Comparison of ENCODE assay signal across 13 cellular contexts in genomic region chr20:36887779-36888133, GRCh38. TPM values are rescaled to one million over a fixed set of nuclear protein-coding genes. Genes with fewer than 3 reads are reported as not detected.
A peak's percentile ranks its signal among the peaks of the same experiment; 100 is the strongest.
DNase-seq lines count a peak whose midpoint lies in the region; ATAC-seq and TF ChIP-seq lines count a peak whose summit lies in the region.
"Had no signal": no experiment of that assay in that cellular context is flagged by ENCODE, and none has a peak within 500 bp of the region (broad histone marks: within the 10 kb centered on the region; RNA-seq: fewer than 3 reads in every experiment).

No MANE protein-coding gene starts in this region.

- no peaks in the 10 kb centered on the region for H3K9me3 ChIP-seq in ectodermal cell (ENCODE audit: control insufficient read depth, low read length)
- no peaks in the 10 kb centered on the region for H3K9me3 ChIP-seq in naive thymus-derived CD4-positive, alpha-beta T cell (ENCODE audit: control insufficient read depth in 2 of 3, low read length in 3 of 3)
- H3K9me3 ChIP-seq: MG63, neutrophil had no signal

- no peak overlapping the region for H3K27ac ChIP-seq in ectodermal cell (ENCODE audit: insufficient read depth, low read depth, low read length, poor library complexity, severe bottlenecking)
- no peak overlapping the region for H3K27ac ChIP-seq in naive thymus-derived CD4-positive, alpha-beta T cell (ENCODE audit: low read depth, low read length)
- H3K27ac ChIP-seq: brain microvascular endothelial cell, neutrophil had no signal

- H3K27ac Mint-ChIP-seq in naive thymus-derived CD4-positive, alpha-beta T cell, result peak overlapping the region in 7 of 9 donors; percentile 38 to 88 (median 78)
- no peak overlapping the region for H3K27ac Mint-ChIP-seq in T-helper 2 cell treated with Interferon-gamma antibody and Interleukin-4, amounts not matched to agents 5 μg/mL and 100 μg/mL, for 36 hours
- H3K27ac Mint-ChIP-seq: stimulated activated naive B cell treated with anti-CD40 and anti-IgM and Interleukin-4, amounts not matched to agents 10 μg/mL and 1 μg/mL and 100 μg/mL, for 72 hours had no signal

- intact Hi-C loops in naive thymus-derived CD4-positive, alpha-beta T cell (cut with micrococcal nuclease), result loop anchor here (1.0 to 5.0 kb wide), 5 partner anchors 53 to 685 kb away; no protein-coding TSS in a partner anchor

- H3K4me3 ChIP-seq in BJ (ENCODE audit: low read depth, low read length) (peak overlapping the region; percentile 18; the same call in 1 of the 2 replicates), HFF-Myc (replicated peaks; ENCODE audit: low read depth, low read length) (peak overlapping the region; percentile 37), ectodermal cell (ENCODE audit: insufficient read depth, low read depth, low read length) (peak overlapping the region; percentile 7)
- H3K4me3 ChIP-seq in naive thymus-derived CD4-positive, alpha-beta T cell (ENCODE audit: low read length), result no peak overlapping the region
- H3K4me3 ChIP-seq: MG63 had no signal

- H3K36me3 ChIP-seq in BJ (ENCODE audit: control insufficient read depth, insufficient read depth, low read length) (no peaks in the 10 kb centered on the region), ectodermal cell (ENCODE audit: control insufficient read depth, insufficient read depth, low read length) (no peaks in the 10 kb centered on the region)
- peaks cover 0 to 35% (median 21%) of the 10 kb centered on the region in 3 experiments for H3K36me3 ChIP-seq in naive thymus-derived CD4-positive, alpha-beta T cell (ENCODE audit: control insufficient read depth in 2 of 3, insufficient read depth in 3 of 3, low read length in 3 of 3)
- H3K36me3 ChIP-seq: brain microvascular endothelial cell, MG63 had no signal

- no peaks in the 10 kb centered on the region for H3K27me3 Mint-ChIP-seq in naive thymus-derived CD4-positive, alpha-beta T cell
- H3K27me3 Mint-ChIP-seq in T-helper 2 cell treated with Interferon-gamma antibody and Interleukin-4, amounts not matched to agents 5 μg/mL and 100 μg/mL, for 36 hours (ENCODE audit: low read depth), result no peaks in the 10 kb centered on the region
- H3K27me3 Mint-ChIP-seq: stimulated activated naive B cell treated with anti-CD40 and anti-IgM and Interleukin-4, amounts not matched to agents 10 μg/mL and 1 μg/mL and 100 μg/mL, for 72 hours had no signal

- no peak for TF ChIP-seq CTCF in BJ (IDR thresholded peaks at IDR 0.05; ENCODE audit: insufficient read depth, low read depth, low read length)
- no peak for TF ChIP-seq CTCF in HFF-Myc (IDR thresholded peaks at IDR 0.05; ENCODE audit: low read depth, low read length, missing control alignments)

- H3K27me3 ChIP-seq in BJ (ENCODE audit: control insufficient read depth, insufficient read depth, low read length) (0 out of 2 replicates have a peak, but pooled peaks cover 1% of the 10 kb centered on the region), ectodermal cell (ENCODE audit: control insufficient read depth, insufficient read depth, low read length, poor library complexity, severe bottlenecking) (no peaks in the 10 kb centered on the region)
- no peaks in the 10 kb centered on the region for H3K27me3 ChIP-seq in naive thymus-derived CD4-positive, alpha-beta T cell (ENCODE audit: control insufficient read depth in 2 of 2, insufficient read depth in 2 of 2, low read length in 2 of 2)
- H3K27me3 ChIP-seq: brain microvascular endothelial cell, MG63, neutrophil had no signal

- CTCF ChIA-PET in BJ (lab: Yijun Ruan, JAX), result interaction anchor here (0.6 to 4.3 kb wide), 12 partner anchors 10 to 311 kb away, joined by 3 to 15 read pairs (median 3); partner anchors contain the start of gene RAB5IF
- CTCF ChIA-PET in naive thymus-derived CD4-positive, alpha-beta T cell (lab: Charles Lee), result interaction anchor here (0.6 to 1.5 kb wide), 5 partner anchors 15 to 282 kb away, joined by 3 to 5 read pairs (median 3); partner anchors contain the start of gene RAB5IF

- H3K4me3 Mint-ChIP-seq in naive thymus-derived CD4-positive, alpha-beta T cell, result peak overlapping the region in 3 of 10 donors; percentile 10 to 36 (median 23)
- no peak overlapping the region for H3K4me3 Mint-ChIP-seq in T-helper 2 cell treated with Interferon-gamma antibody and Interleukin-4, amounts not matched to agents 5 μg/mL and 100 μg/mL, for 36 hours

- ATAC-seq in naive thymus-derived CD4-positive, alpha-beta T cell, result no peak
- ATAC-seq in HG03442 (IDR thresholded peaks at IDR 0.05; ENCODE audit: unreplicated experiment), result no peak

- no peak for DNase-seq in BJ (ENCODE audit: low read depth)
- no peak for DNase-seq in HFF-Myc (ENCODE audit: extremely low read depth, low read depth)
- DNase-seq in naive thymus-derived CD4-positive, alpha-beta T cell, result no peak
- DNase-seq in activated T-cell treated with anti-CD3 and anti-CD28 coated beads for 4 hours, result no peak
- DNase-seq in T-helper 2 cell treated with Interferon-gamma antibody and Interleukin-4, amounts not matched to agents 5 μg/mL and 100 μg/mL, for 36 hours (ENCODE audit: low spot score), result no peak
- no peak for DNase-seq in activated CD4-positive, alpha-beta T cell treated with anti-CD3 and anti-CD28 coated beads for 1 hour

- peaks cover 3% of the 10 kb centered on the region for H3K4me1 ChIP-seq in ectodermal cell (ENCODE audit: control insufficient read depth, insufficient read depth, low read length)
- peaks cover 5 to 7% of the 10 kb centered on the region in 2 donors for H3K4me1 ChIP-seq in naive thymus-derived CD4-positive, alpha-beta T cell (ENCODE audit: control insufficient read depth in 2 of 2, insufficient read depth in 2 of 2, low read length in 2 of 2)

- H3K9me3 Mint-ChIP-seq in naive thymus-derived CD4-positive, alpha-beta T cell, result peaks cover 0 to 11% (median 0%) of the 10 kb centered on the region in 11 donors
- no peaks in the 10 kb centered on the region for H3K9me3 Mint-ChIP-seq in T-helper 2 cell treated with Interferon-gamma antibody and Interleukin-4, amounts not matched to agents 5 μg/mL and 100 μg/mL, for 36 hours

- H3K4me1 Mint-ChIP-seq in naive thymus-derived CD4-positive, alpha-beta T cell, result peaks cover 4 to 22% (median 16%) of the 10 kb centered on the region in 7 donors
- H3K4me1 Mint-ChIP-seq in T-helper 2 cell treated with Interferon-gamma antibody and Interleukin-4, amounts not matched to agents 5 μg/mL and 100 μg/mL, for 36 hours (ENCODE audit: low read depth), result peaks cover 6% of the 10 kb centered on the region

- POLR2A ChIA-PET in BJ (lab: Charles Lee), result no interaction called here
- POLR2A ChIA-PET in naive thymus-derived CD4-positive, alpha-beta T cell (lab: Charles Lee), result interaction anchor here (1.0 to 2.0 kb wide), 2 partner anchors 10 to 27 kb away, joined by 4 to 5 read pairs; no protein-coding TSS in a partner anchor

- H3K36me3 Mint-ChIP-seq in naive thymus-derived CD4-positive, alpha-beta T cell, result peaks cover 0 to 22% (median 15%) of the 10 kb centered on the region in 5 donors
- peaks cover 30% of the 10 kb centered on the region for H3K36me3 Mint-ChIP-seq in T-helper 2 cell treated with Interferon-gamma antibody and Interleukin-4, amounts not matched to agents 5 μg/mL and 100 μg/mL, for 36 hours (ENCODE audit: low read depth)

- 69 to 73% methylated on average over 6 of the region's 6 CpGs for WGBS in ectodermal cell, 2 experiments

RNA-seq across cellular contexts. Expression of gene TLDC2, which starts 11.8 kb away (rescaled TPM):
- polyA plus RNA-seq in BJ (2011; rRNA removed), result 0.37 and 0.54 TPM in 2 replicates
- polyA minus RNA-seq in BJ (2011; rRNA and poly(A)+ RNA removed), result 0.36 TPM in 1 of 2 replicates, not detected in the other
- 2.5 TPM for polyA plus RNA-seq in ectodermal cell (2013, experiment 1 of 4)
- polyA plus RNA-seq in ectodermal cell (2013, experiment 2 of 4), result 3.2 TPM
- 2.7 TPM for polyA plus RNA-seq in ectodermal cell (2013, experiment 3 of 4)
- 2.8 TPM for polyA plus RNA-seq in ectodermal cell (2013, experiment 4 of 4)
- under 1 TPM in 2 of 5 experiments, not detected in 3; 0.42 to 0.49 TPM for total RNA-seq in naive thymus-derived CD4-positive, alpha-beta T cell
- polyA plus RNA-seq in naive thymus-derived CD4-positive, alpha-beta T cell, result under 1 TPM; 0.37 to 0.38 TPM
- total RNA-seq: endothelial cell of umbilical vein had no signal
- polyA plus RNA-seq: endothelial cell of umbilical vein had no signal
